17 cellular contexts compared by ENCODE assay signal in the genomic region with DNA sequence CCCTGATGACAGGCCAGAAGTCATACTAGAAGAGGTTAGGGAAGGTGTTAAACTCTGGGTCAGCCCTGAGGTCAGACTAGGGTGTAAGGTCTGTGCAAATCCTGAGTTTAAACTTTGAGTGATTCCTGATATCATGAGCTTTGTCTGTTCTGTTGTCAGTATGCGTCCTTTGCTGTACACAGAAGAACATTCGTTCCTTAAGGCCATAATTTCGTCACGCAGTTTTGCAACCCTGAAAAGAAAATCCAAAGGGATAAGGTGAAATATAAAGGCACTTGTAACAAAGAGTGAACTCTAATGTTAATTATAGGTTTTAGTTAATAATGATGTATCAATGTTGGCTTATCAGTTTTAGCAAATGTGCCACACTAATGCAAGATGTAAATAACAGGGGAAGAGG.
"Had no signal": no experiment of that assay in that cellular context is flagged by ENCODE, and none has a peak within 500 bp of the region (broad histone marks: within the 10 kb centered on the region; RNA-seq: fewer than 3 reads in every experiment).

No MANE protein-coding gene starts in this region.

- H3K4me3 Mint-ChIP-seq: activated naive CD8-positive, alpha-beta T cell; activated T-helper 1 cell treated with anti-CD3 and anti-CD28 coated beads, Interleukin-12 subunit alpha, Interleukin-12 subunit beta, Interleukin-2, Interleukin-4 antibody, amounts not matched to agents 30 ng/mL and 10 ng/mL and 1 ng/mL, durations not matched to agents 14 hours and 24 hours and 36 hours; naive thymus-derived CD4-positive, alpha-beta T cell; stimulated activated naive B cell treated with anti-CD40 and anti-IgM and Interleukin-4, amounts not matched to agents 10 μg/mL and 1 μg/mL and 100 μg/mL, for 72 hours had no signal

- H3K4me1 ChIP-seq: parathyroid adenoma, thyroid gland had no signal

- DNase-seq: activated CD4-positive, alpha-beta T cell treated with anti-CD3 and anti-CD28 coated beads, Interleukin-2, amount 50 U/mL, for 4 hours; activated T-cell treated with anti-CD3 and anti-CD28 coated beads for 4 hours; amygdala; caudate nucleus; dorsolateral prefrontal cortex; left cardiac atrium; mesendoderm; naive thymus-derived CD4-positive, alpha-beta T cell; stimulated activated naive B cell treated with anti-CD40 and anti-IgM and Interleukin-4, amounts not matched to agents 10 μg/mL and 1 μg/mL and 100 μg/mL, for 72 hours; T-helper 2 cell; thyroid gland had no signal

- H3K9me3 ChIP-seq: neutrophil, thyroid gland had no signal

- H3K27me3 ChIP-seq: dorsolateral prefrontal cortex, neutrophil, thyroid gland had no signal

- H3K27ac ChIP-seq: neutrophil, parathyroid adenoma, thyroid gland had no signal

- H3K27me3 Mint-ChIP-seq: stimulated activated naive B cell treated with anti-CD40 and anti-IgM and Interleukin-4, amounts not matched to agents 10 μg/mL and 1 μg/mL and 100 μg/mL, for 72 hours had no signal

- H3K27ac Mint-ChIP-seq: activated naive CD8-positive, alpha-beta T cell; activated T-helper 1 cell treated with anti-CD3 and anti-CD28 coated beads, Interleukin-12 subunit alpha, Interleukin-12 subunit beta, Interleukin-2, Interleukin-4 antibody, amounts not matched to agents 30 ng/mL and 10 ng/mL and 1 ng/mL, durations not matched to agents 14 hours and 24 hours and 36 hours; naive thymus-derived CD4-positive, alpha-beta T cell; stimulated activated naive B cell treated with anti-CD40 and anti-IgM and Interleukin-4, amounts not matched to agents 10 μg/mL and 1 μg/mL and 100 μg/mL, for 72 hours had no signal

- H3K4me1 Mint-ChIP-seq: naive thymus-derived CD4-positive, alpha-beta T cell; stimulated activated naive B cell treated with anti-CD40 and anti-IgM and Interleukin-4, amounts not matched to agents 10 μg/mL and 1 μg/mL and 100 μg/mL, for 72 hours had no signal

- H3K36me3 ChIP-seq: neutrophil had no signal

- ATAC-seq: esophagus mucosa; left cardiac atrium; naive thymus-derived CD4-positive, alpha-beta T cell; sciatic nerve; stimulated activated naive B cell treated with anti-CD40 and anti-IgM and Interleukin-4, amounts not matched to agents 10 μg/mL and 1 μg/mL and 100 μg/mL, for 72 hours had no signal

- H3K36me3 Mint-ChIP-seq: activated naive CD8-positive, alpha-beta T cell; naive thymus-derived CD4-positive, alpha-beta T cell; stimulated activated naive B cell treated with anti-CD40 and anti-IgM and Interleukin-4, amounts not matched to agents 10 μg/mL and 1 μg/mL and 100 μg/mL, for 72 hours had no signal

- H3K9me3 Mint-ChIP-seq: activated T-helper 1 cell treated with anti-CD3 and anti-CD28 coated beads, Interleukin-12 subunit alpha, Interleukin-12 subunit beta, Interleukin-2, Interleukin-4 antibody, amounts not matched to agents 30 ng/mL and 10 ng/mL and 1 ng/mL, durations not matched to agents 14 hours and 24 hours and 36 hours; stimulated activated naive B cell treated with anti-CD40 and anti-IgM and Interleukin-4, amounts not matched to agents 10 μg/mL and 1 μg/mL and 100 μg/mL, for 72 hours had no signal

- H3K4me3 ChIP-seq: dorsolateral prefrontal cortex, thyroid gland had no signal
